Comparison of ENCODE assay signal across 1 cellular context in the genomic region with DNA sequence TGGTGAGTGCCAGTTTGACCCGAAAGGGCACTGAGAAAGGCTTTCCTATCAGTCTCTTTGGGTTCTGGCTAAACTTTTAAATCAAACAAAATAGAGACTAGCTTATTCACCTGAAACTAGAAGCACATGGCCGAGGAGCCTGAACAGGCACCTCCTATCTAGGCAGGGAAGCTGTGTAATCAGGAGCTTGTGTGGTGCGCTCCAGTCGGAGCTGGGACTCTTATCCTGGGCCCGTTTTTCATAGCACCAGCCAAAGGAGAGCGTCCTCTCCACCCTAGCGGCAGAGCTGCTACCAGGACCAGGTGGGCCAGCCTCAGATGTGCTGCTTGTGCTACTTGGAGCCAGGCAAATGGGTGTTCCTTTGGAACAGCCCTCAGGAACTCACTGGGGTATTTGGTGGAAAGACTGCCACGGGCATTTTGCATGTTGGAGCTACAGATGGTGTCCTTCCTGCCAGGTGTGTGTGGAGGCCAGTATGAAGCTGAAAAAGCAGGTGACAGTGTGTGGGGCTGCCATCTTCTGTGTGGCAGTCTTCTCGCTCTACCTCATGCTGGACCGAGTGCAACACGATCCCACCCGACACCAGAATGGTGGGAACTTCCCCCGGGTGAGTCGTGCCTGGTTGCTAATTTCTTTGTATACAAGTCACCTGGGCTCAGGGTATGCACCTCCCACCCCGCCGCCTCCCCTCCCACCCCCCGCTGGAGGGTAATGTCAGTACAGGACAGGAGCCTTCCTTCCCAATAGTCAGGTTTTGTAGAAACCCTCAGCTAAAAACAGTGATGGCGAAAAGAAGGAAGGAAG.
TF ChIP-seq lines count a peak whose summit lies in the region.

No MANE protein-coding gene starts in this region.

TF ChIP-seq in GM12878, 131 proteins besides CTCF, POLR2A, EP300 and RAD21:
- TF ChIP-seq, protein P1, sequence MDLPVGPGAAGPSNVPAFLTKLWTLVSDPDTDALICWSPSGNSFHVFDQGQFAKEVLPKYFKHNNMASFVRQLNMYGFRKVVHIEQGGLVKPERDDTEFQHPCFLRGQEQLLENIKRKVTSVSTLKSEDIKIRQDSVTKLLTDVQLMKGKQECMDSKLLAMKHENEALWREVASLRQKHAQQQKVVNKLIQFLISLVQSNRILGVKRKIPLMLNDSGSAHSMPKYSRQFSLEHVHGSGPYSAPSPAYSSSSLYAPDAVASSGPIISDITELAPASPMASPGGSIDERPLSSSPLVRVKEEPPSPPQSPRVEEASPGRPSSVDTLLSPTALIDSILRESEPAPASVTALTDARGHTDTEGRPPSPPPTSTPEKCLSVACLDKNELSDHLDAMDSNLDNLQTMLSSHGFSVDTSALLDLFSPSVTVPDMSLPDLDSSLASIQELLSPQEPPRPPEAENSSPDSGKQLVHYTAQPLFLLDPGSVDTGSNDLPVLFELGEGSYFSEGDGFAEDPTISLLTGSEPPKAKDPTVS (IDR thresholded peaks at IDR 0.05; ENCODE audit: low read depth, low read length), result no peak
- TF ChIP-seq KDM1A (IDR thresholded peaks at IDR 0.05; ENCODE audit: borderline replicate concordance) (no peak), NRF1 (conservative IDR thresholded peaks at IDR 0.05; ENCODE audit: low read depth, low read length) (no peak)
TF ChIP-seq in GM12878: peak in this region for 0.
